1 cellular context compared by ENCODE assay signal in the genomic region with DNA sequence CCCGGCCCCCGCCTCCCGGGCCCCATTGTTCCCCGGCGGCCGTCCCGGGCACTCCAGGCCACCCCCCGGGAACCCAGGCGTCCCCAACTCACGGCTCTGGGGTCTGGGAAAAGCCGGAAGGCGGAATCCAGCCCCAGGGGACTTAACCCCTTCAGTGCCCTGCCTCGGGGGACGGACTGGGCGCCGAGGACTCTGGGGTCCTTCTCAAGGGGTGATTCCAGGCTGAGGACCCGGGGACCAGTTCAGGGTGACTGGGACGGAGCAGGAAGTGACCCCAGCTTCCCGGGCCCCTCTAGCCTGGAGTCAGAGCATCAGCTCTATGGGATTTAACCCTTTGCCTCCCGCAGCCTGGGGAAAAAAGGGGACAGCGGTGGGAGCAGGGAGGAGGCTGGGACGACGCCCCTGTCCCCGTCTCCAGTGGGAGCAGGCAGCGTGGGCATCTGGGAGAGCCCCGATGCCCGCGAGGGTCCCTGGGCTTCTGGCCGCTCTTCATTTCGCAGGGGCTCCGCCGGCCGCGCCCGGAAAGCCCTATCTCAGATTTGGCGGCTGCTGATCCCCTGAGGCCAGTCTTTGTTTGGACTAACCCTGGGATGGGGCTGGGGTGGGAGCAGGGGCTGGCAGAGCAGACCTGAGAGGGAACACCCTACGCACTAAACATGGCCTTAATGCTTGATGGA.
A peak's percentile ranks its signal among the peaks of the same experiment; 100 is the strongest.
TF ChIP-seq lines count a peak whose summit lies in the region.

Gene ZNF629, minus strand, starts transcription at position 270 of the 677 bp plus-strand sequence. CDS start 2,723 bp downstream, outside the sequence.

TF ChIP-seq in HepG2, 621 proteins besides CTCF, POLR2A, EP300 and RAD21 (continued from another document and continues in another):
- TF ChIP-seq ZBTB34 (CRISPR knock-in tag; IDR thresholded peaks at IDR 0.05), result no peak
- TF ChIP-seq ZNF646 (CRISPR knock-in tag; IDR thresholded peaks at IDR 0.05), result 0 out of 2 replicates have a peak, but pooled peaks have one; percentile 20
- TF ChIP-seq CBX1 (IDR thresholded peaks at IDR 0.05; ENCODE audit: low read depth), result peak; percentile 80
- TF ChIP-seq ZBTB8A (CRISPR knock-in tag; IDR thresholded peaks at IDR 0.05; ENCODE audit: borderline replicate concordance, low read depth), result no peak
- no peak for TF ChIP-seq KAT2B (IDR thresholded peaks at IDR 0.05; ENCODE audit: borderline replicate concordance, low read depth, low read length)
- no peak for TF ChIP-seq ZNF101 (CRISPR knock-in tag; IDR thresholded peaks at IDR 0.05; ENCODE audit: borderline replicate concordance, low read depth)
- TF ChIP-seq, protein P1, sequence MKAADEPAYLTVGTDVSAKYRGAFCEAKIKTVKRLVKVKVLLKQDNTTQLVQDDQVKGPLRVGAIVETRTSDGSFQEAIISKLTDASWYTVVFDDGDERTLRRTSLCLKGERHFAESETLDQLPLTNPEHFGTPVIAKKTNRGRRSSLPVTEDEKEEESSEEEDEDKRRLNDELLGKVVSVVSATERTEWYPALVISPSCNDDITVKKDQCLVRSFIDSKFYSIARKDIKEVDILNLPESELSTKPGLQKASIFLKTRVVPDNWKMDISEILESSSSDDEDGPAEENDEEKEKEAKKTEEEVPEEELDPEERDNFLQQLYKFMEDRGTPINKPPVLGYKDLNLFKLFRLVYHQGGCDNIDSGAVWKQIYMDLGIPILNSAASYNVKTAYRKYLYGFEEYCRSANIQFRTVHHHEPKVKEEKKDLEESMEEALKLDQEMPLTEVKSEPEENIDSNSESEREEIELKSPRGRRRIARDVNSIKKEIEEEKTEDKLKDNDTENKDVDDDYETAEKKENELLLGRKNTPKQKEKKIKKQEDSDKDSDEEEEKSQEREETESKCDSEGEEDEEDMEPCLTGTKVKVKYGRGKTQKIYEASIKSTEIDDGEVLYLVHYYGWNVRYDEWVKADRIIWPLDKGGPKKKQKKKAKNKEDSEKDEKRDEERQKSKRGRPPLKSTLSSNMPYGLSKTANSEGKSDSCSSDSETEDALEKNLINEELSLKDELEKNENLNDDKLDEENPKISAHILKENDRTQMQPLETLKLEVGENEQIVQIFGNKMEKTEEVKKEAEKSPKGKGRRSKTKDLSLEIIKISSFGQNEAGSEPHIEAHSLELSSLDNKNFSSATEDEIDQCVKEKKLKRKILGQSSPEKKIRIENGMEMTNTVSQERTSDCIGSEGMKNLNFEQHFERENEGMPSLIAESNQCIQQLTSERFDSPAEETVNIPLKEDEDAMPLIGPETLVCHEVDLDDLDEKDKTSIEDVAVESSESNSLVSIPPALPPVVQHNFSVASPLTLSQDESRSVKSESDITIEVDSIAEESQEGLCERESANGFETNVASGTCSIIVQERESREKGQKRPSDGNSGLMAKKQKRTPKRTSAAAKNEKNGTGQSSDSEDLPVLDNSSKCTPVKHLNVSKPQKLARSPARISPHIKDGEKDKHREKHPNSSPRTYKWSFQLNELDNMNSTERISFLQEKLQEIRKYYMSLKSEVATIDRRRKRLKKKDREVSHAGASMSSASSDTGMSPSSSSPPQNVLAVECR (CRISPR knock-in tag; IDR thresholded peaks at IDR 0.05; ENCODE audit: borderline replicate concordance), result peak; percentile 89
- TF ChIP-seq MTF1 (CRISPR knock-in tag; IDR thresholded peaks at IDR 0.05), result no peak
- peak; percentile 59 for TF ChIP-seq HNRNPLL (IDR thresholded peaks at IDR 0.05; ENCODE audit: low read depth, low read length, poor library complexity, severe bottlenecking)
- peak; percentile 88 for TF ChIP-seq ZNF292 (CRISPR knock-in tag; IDR thresholded peaks at IDR 0.05; ENCODE audit: borderline replicate concordance, low read depth)
- TF ChIP-seq TRAFD1 (CRISPR knock-in tag; IDR thresholded peaks at IDR 0.05; ENCODE audit: borderline replicate concordance), result no peak
- TF ChIP-seq ZFP36L1 (CRISPR knock-in tag; IDR thresholded peaks at IDR 0.05), result no peak; the same call in none of the 2 replicates
- peak; percentile 50; the same call in 1 of the 2 replicates for TF ChIP-seq ZNF253 (CRISPR knock-in tag; IDR thresholded peaks at IDR 0.05; ENCODE audit: borderline replicate concordance)
- TF ChIP-seq ZBTB42 (CRISPR knock-in tag; IDR thresholded peaks at IDR 0.05), result no peak; the same call in 1 of the 2 replicates
- no peak for TF ChIP-seq FOXK2 (IDR thresholded peaks at IDR 0.05)
- TF ChIP-seq ZNF501 (CRISPR knock-in tag; IDR thresholded peaks at IDR 0.05), result peak; percentile 65; the same call in 1 of the 2 replicates
- no peak for TF ChIP-seq WIZ (CRISPR knock-in tag; IDR thresholded peaks at IDR 0.05)
- peak; percentile 83; the same call in 1 of the 2 replicates for TF ChIP-seq KLF11 (CRISPR knock-in tag; IDR thresholded peaks at IDR 0.05)
- TF ChIP-seq ZNF234 (CRISPR knock-in tag; conservative IDR thresholded peaks at IDR 0.05), result no peak
- TF ChIP-seq HDAC6 (IDR thresholded peaks at IDR 0.05; ENCODE audit: low read depth, low read length), result no peak
- TF ChIP-seq FLYWCH1 (CRISPR knock-in tag; IDR thresholded peaks at IDR 0.05), result no peak
- TF ChIP-seq BRCA1 (CRISPR knock-in tag; IDR thresholded peaks at IDR 0.05), result peak; percentile 78; the same call in 1 of the 2 replicates
- TF ChIP-seq HOXD1 (CRISPR knock-in tag; IDR thresholded peaks at IDR 0.05), result no peak; the same call in none of the 2 replicates
- TF ChIP-seq, protein P2, sequence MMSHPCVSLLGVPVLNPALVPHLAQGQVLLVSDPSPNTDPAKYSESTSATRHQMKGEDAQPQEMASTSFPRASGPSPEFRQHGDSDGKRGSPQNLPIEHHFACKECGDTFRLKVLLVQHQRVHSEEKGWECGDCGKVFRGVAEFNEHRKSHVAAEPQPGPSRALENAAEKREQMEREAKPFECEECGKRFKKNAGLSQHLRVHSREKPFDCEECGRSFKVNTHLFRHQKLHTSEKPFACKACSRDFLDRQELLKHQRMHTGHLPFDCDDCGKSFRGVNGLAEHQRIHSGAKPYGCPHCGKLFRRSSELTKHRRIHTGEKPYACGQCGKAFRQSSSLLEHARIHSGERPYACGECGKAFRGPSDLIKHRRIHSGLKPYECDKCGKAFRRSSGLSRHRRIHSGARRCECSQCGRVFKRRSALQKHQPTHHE (CRISPR knock-in tag; IDR thresholded peaks at IDR 0.05; ENCODE audit: borderline replicate concordance), result no peak
- peak; percentile 98 for TF ChIP-seq RBM39 (IDR thresholded peaks at IDR 0.05; ENCODE audit: low read depth, low read length, poor library complexity, severe bottlenecking)
- no peak for TF ChIP-seq ZNF10 (CRISPR knock-in tag; IDR thresholded peaks at IDR 0.05; ENCODE audit: borderline replicate concordance, low read depth)
- TF ChIP-seq PPARG (CRISPR knock-in tag; conservative IDR thresholded peaks at IDR 0.05), result 0 out of 2 replicates have a peak, but pooled peaks have one; percentile 54
- TF ChIP-seq SUZ12 (IDR thresholded peaks at IDR 0.05; ENCODE audit: low read depth, low read length), result no peak
- TF ChIP-seq HDAC2 (CRISPR knock-in tag; IDR thresholded peaks at IDR 0.05), result peak; percentile 86
- TF ChIP-seq ZNF703 (CRISPR knock-in tag; IDR thresholded peaks at IDR 0.05; ENCODE audit: borderline replicate concordance), result peak; percentile 94; the same call in 1 of the 2 replicates
- no peak for TF ChIP-seq PAF1 (CRISPR knock-in tag; IDR thresholded peaks at IDR 0.05)
- 0 out of 2 replicates have a peak, but pooled peaks have one; percentile 39 for TF ChIP-seq SIX1 (CRISPR knock-in tag; IDR thresholded peaks at IDR 0.05; ENCODE audit: borderline replicate concordance)
- TF ChIP-seq ZNF510 (CRISPR knock-in tag; IDR thresholded peaks at IDR 0.05; ENCODE audit: low read depth), result no peak
- 0 out of 2 replicates have a peak, but pooled peaks have one; percentile 37 for TF ChIP-seq TIGD3 (CRISPR knock-in tag; IDR thresholded peaks at IDR 0.05; ENCODE audit: borderline replicate concordance)
- no peak for TF ChIP-seq ZNF660 (CRISPR knock-in tag; IDR thresholded peaks at IDR 0.05; ENCODE audit: borderline replicate concordance, low read depth)
- no peak for TF ChIP-seq NFIB (CRISPR knock-in tag; IDR thresholded peaks at IDR 0.05; ENCODE audit: borderline replicate concordance)
- no peak for TF ChIP-seq TSC22D2 (CRISPR knock-in tag; IDR thresholded peaks at IDR 0.05; ENCODE audit: borderline replicate concordance)
- TF ChIP-seq ZNF670 (CRISPR knock-in tag; IDR thresholded peaks at IDR 0.05; ENCODE audit: borderline replicate concordance), result peak; percentile 40; the same call in 1 of the 2 replicates
- no peak for TF ChIP-seq ZFYVE20 (CRISPR knock-in tag; IDR thresholded peaks at IDR 0.05; ENCODE audit: borderline replicate concordance, low read depth)
- TF ChIP-seq, protein P3, sequence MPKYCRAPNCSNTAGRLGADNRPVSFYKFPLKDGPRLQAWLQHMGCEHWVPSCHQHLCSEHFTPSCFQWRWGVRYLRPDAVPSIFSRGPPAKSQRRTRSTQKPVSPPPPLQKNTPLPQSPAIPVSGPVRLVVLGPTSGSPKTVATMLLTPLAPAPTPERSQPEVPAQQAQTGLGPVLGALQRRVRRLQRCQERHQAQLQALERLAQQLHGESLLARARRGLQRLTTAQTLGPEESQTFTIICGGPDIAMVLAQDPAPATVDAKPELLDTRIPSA (CRISPR knock-in tag; IDR thresholded peaks at IDR 0.05; ENCODE audit: borderline replicate concordance), result no peak
- no peak for TF ChIP-seq FOXM1 (CRISPR knock-in tag; IDR thresholded peaks at IDR 0.05)
